Comparison of ENCODE assay signal across 2 cellular contexts in the genomic region with DNA sequence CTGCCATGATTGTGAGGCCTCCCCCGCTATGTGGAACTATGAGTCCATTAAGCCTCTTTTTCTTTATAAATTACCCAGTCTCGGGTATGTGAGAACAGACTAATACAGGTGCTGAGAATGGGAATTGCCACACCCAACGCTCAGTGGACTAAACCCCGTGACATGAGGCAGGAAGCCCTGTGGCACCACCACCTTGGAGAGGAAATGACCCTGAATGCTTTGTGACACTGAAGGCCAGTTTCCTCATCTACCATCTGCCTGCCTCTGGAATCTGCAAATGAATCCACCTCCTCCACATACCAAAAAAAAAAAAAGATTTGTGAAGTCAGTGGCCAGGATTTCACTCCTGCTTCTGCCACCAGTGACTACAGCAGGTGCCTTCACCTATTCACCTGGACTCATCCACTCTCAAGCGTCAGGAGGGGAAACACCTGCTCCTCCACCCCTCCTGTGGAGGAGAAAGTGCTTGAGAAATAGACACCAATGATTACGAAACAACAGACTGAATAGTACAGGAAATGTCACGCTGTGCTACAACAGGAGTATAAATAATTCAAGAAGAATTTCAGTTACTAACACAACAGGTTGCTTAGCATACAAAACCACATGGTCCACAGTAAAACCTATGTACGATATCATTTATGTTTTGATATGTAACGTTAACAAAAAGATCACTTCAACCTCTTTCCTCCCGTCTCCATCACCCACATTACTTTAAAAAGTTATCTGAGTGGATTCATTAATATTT.
TF ChIP-seq lines count a peak whose summit lies in the region.

No MANE protein-coding gene starts in this region.

TF ChIP-seq in K562, 482 proteins besides CTCF, POLR2A, EP300 and RAD21 (continued from another document and continues in another):
- TF ChIP-seq, protein P1, sequence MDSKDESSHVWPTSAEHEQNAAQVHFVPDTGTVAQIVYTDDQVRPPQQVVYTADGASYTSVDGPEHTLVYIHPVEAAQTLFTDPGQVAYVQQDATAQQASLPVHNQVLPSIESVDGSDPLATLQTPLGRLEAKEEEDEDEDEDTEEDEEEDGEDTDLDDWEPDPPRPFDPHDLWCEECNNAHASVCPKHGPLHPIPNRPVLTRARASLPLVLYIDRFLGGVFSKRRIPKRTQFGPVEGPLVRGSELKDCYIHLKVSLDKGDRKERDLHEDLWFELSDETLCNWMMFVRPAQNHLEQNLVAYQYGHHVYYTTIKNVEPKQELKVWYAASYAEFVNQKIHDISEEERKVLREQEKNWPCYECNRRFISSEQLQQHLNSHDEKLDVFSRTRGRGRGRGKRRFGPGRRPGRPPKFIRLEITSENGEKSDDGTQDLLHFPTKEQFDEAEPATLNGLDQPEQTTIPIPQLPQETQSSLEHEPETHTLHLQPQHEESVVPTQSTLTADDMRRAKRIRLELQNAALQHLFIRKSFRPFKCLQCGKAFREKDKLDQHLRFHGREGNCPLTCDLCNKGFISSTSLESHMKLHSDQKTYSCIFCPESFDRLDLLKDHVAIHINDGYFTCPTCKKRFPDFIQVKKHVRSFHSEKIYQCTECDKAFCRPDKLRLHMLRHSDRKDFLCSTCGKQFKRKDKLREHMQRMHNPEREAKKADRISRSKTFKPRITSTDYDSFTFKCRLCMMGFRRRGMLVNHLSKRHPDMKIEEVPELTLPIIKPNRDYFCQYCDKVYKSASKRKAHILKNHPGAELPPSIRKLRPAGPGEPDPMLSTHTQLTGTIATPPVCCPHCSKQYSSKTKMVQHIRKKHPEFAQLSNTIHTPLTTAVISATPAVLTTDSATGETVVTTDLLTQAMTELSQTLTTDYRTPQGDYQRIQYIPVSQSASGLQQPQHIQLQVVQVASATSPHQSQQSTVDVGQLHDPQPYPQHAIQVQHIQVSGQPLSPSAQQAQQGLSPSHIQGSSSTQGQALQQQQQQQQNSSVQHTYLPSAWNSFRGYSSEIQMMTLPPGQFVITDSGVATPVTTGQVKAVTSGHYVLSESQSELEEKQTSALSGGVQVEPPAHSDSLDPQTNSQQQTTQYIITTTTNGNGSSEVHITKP (IDR thresholded peaks at IDR 0.05; ENCODE audit: partially characterized antibody), result peak; percentile 11
- TF ChIP-seq CEBPG (CRISPR knock-in tag; IDR thresholded peaks at IDR 0.05) (no peak), CEBPG (tag; conservative IDR thresholded peaks at IDR 0.05 in 1 of 2, IDR thresholded peaks at IDR 0.05 in 1 of 2) (peak; percentile 51 to 95), JUND (IDR thresholded peaks at IDR 0.05; ENCODE audit: borderline replicate concordance, low read depth, low read length) (no peak), JUND (tag; IDR thresholded peaks at IDR 0.05; ENCODE audit: borderline replicate concordance, low read depth, low read length) (0 out of 3 replicates have a peak, but pooled peaks have one; percentile 0), KAT8 (IDR thresholded peaks at IDR 0.05; ENCODE audit: low read depth) (no peak), ZNF239 (CRISPR knock-in tag; IDR thresholded peaks at IDR 0.05) (no peak), HOXB6 (CRISPR knock-in tag; IDR thresholded peaks at IDR 0.05; ENCODE audit: borderline replicate concordance) (no peak), SRSF3 (IDR thresholded peaks at IDR 0.05; ENCODE audit: insufficient read depth, low read length) (no peak), SRSF9 (IDR thresholded peaks at IDR 0.05; ENCODE audit: borderline replicate concordance, low read depth, low read length) (no peak), NFYB (IDR thresholded peaks at IDR 0.05; ENCODE audit: extremely low read depth, insufficient read length) (no peak), CEBPB (tag; IDR thresholded peaks at IDR 0.05) (peak; percentile 96), PPARD (CRISPR knock-in tag; IDR thresholded peaks at IDR 0.05) (no peak), RBM15 (IDR thresholded peaks at IDR 0.05; ENCODE audit: insufficient read depth, low read length) (no peak), HEY1 (CRISPR knock-in tag; IDR thresholded peaks at IDR 0.05; ENCODE audit: borderline replicate concordance) (no peak), PURB (CRISPR knock-in tag; IDR thresholded peaks at IDR 0.05; ENCODE audit: low read depth) (no peak), MCM2 (IDR thresholded peaks at IDR 0.05; ENCODE audit: low read depth) (no peak), LARP7 (IDR thresholded peaks at IDR 0.05) (no peak), FUS (optimal IDR thresholded peaks at IDR 0.05; ENCODE audit: low read depth, low read length) (no peak)
- TF ChIP-seq, protein P2, sequence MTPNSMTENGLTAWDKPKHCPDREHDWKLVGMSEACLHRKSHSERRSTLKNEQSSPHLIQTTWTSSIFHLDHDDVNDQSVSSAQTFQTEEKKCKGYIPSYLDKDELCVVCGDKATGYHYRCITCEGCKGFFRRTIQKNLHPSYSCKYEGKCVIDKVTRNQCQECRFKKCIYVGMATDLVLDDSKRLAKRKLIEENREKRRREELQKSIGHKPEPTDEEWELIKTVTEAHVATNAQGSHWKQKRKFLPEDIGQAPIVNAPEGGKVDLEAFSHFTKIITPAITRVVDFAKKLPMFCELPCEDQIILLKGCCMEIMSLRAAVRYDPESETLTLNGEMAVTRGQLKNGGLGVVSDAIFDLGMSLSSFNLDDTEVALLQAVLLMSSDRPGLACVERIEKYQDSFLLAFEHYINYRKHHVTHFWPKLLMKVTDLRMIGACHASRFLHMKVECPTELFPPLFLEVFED (CRISPR knock-in tag; conservative IDR thresholded peaks at IDR 0.05), result no peak
- TF ChIP-seq, protein P3, sequence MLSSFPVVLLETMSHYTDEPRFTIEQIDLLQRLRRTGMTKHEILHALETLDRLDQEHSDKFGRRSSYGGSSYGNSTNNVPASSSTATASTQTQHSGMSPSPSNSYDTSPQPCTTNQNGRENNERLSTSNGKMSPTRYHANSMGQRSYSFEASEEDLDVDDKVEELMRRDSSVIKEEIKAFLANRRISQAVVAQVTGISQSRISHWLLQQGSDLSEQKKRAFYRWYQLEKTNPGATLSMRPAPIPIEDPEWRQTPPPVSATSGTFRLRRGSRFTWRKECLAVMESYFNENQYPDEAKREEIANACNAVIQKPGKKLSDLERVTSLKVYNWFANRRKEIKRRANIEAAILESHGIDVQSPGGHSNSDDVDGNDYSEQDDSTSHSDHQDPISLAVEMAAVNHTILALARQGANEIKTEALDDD (IDR thresholded peaks at IDR 0.05), result no peak
- TF ChIP-seq, protein P4, sequence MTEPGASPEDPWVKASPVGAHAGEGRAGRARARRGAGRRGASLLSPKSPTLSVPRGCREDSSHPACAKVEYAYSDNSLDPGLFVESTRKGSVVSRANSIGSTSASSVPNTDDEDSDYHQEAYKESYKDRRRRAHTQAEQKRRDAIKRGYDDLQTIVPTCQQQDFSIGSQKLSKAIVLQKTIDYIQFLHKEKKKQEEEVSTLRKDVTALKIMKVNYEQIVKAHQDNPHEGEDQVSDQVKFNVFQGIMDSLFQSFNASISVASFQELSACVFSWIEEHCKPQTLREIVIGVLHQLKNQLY (CRISPR knock-in tag; conservative IDR thresholded peaks at IDR 0.05), result no peak
- TF ChIP-seq, protein P5, sequence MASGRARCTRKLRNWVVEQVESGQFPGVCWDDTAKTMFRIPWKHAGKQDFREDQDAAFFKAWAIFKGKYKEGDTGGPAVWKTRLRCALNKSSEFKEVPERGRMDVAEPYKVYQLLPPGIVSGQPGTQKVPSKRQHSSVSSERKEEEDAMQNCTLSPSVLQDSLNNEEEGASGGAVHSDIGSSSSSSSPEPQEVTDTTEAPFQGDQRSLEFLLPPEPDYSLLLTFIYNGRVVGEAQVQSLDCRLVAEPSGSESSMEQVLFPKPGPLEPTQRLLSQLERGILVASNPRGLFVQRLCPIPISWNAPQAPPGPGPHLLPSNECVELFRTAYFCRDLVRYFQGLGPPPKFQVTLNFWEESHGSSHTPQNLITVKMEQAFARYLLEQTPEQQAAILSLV (tag; IDR thresholded peaks at IDR 0.05), result no peak

TF ChIP-seq in liver, 16 proteins besides CTCF, POLR2A, EP300 and RAD21 (continued from another document):
- TF ChIP-seq GABPA (IDR thresholded peaks at IDR 0.05 in 1 of 2, conservative IDR thresholded peaks at IDR 0.05 in 1 of 2) (no peak), EGR1 (IDR thresholded peaks at IDR 0.05; ENCODE audit: low read depth in 2 of 2) (no peak), NR2F2 (IDR thresholded peaks at IDR 0.05) (no peak), SP1 (IDR thresholded peaks at IDR 0.05) (peak; percentile 8)
- TF ChIP-seq, protein P6, sequence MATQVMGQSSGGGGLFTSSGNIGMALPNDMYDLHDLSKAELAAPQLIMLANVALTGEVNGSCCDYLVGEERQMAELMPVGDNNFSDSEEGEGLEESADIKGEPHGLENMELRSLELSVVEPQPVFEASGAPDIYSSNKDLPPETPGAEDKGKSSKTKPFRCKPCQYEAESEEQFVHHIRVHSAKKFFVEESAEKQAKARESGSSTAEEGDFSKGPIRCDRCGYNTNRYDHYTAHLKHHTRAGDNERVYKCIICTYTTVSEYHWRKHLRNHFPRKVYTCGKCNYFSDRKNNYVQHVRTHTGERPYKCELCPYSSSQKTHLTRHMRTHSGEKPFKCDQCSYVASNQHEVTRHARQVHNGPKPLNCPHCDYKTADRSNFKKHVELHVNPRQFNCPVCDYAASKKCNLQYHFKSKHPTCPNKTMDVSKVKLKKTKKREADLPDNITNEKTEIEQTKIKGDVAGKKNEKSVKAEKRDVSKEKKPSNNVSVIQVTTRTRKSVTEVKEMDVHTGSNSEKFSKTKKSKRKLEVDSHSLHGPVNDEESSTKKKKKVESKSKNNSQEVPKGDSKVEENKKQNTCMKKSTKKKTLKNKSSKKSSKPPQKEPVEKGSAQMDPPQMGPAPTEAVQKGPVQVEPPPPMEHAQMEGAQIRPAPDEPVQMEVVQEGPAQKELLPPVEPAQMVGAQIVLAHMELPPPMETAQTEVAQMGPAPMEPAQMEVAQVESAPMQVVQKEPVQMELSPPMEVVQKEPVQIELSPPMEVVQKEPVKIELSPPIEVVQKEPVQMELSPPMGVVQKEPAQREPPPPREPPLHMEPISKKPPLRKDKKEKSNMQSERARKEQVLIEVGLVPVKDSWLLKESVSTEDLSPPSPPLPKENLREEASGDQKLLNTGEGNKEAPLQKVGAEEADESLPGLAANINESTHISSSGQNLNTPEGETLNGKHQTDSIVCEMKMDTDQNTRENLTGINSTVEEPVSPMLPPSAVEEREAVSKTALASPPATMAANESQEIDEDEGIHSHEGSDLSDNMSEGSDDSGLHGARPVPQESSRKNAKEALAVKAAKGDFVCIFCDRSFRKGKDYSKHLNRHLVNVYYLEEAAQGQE (IDR thresholded peaks at IDR 0.05), result no peak
TF ChIP-seq in liver: peak in this region for 5.
